Comparison of ENCODE assay signal across 2 cellular contexts in genomic region chr11:22476589-22476988, GRCh38.
TF ChIP-seq lines count a peak whose summit lies in the region.

No MANE protein-coding gene starts in this region.

TF ChIP-seq in GM12878, 131 proteins besides CTCF, POLR2A, EP300 and RAD21:
- TF ChIP-seq RAD51 (IDR thresholded peaks at IDR 0.05), result peak; percentile 39; the same call in 1 of the 2 replicates
- no peak for TF ChIP-seq BACH1 (IDR thresholded peaks at IDR 0.05; ENCODE audit: borderline replicate concordance)

TF ChIP-seq in H1, 55 proteins besides CTCF, POLR2A, EP300 and RAD21:
- TF ChIP-seq HDAC6 (IDR thresholded peaks at IDR 0.05; ENCODE audit: low read depth, low read length) (no peak), SAP30 (IDR thresholded peaks at IDR 0.05; ENCODE audit: insufficient read depth, insufficient replicate concordance, low read length) (no peak)
